Comparison of ENCODE assay signal across 20 cellular contexts in the genomic region with DNA sequence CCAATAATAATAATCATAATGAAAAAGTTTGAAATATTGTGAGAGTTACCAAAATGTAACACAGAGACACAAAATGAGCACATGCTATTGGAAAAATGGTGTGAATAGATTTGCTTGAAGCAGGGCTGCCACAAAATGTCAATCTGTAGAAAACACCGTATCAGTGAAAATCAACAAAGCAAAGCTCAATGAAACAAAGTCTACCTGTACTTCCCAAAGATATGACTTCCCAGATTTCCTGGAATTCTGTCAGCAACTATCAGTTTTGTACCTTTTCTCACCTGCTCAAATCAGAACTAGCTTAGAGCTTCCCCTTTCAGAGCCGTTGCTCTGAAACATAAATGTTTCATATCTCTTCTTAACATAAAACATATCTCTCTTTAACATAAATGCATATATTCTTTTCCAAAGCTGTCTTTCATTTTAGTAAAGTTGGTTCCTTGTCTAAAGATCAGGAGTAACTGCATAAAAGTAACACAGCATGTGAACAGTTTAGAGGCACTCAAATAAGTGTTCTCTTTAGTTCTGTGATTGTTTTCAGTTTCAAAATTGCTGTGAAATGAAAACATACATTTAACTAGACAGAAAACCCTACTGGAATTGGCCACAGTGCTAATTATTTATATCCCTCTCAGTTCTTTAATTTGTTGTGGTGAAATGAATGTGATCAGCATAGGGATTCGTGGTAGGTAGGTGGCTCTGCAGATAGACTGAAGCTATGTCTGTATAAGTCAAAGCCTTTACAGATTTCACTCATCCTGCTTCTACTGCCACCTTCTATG.
DNase-seq lines count a peak whose midpoint lies in the region; ATAC-seq and TF ChIP-seq lines count a peak whose summit lies in the region.
"Had no signal": no experiment of that assay in that cellular context is flagged by ENCODE, and none has a peak within 500 bp of the region (broad histone marks: within the 10 kb centered on the region; RNA-seq: fewer than 3 reads in every experiment).

No MANE protein-coding gene starts in this region.

- no peaks in the 10 kb centered on the region for H3K36me3 Mint-ChIP-seq in activated CD4-positive, alpha-beta memory T cell treated with anti-CD3 and anti-CD28 coated beads, Interleukin-2, amount 10 ng/mL, durations not matched to agents 7 days and 5 days (ENCODE audit: low read depth)

- POLR2A ChIA-PET in activated CD4-positive, alpha-beta memory T cell treated with anti-CD3 and anti-CD28 coated beads, Interleukin-2, amount 10 ng/mL, durations not matched to agents 7 days and 5 days (lab: Charles Lee), result no interaction called here

- CTCF ChIA-PET in activated CD4-positive, alpha-beta memory T cell treated with anti-CD3 and anti-CD28 coated beads, Interleukin-2, amount 10 ng/mL, durations not matched to agents 7 days and 5 days (lab: Charles Lee), result no interaction called here

- no peaks in the 10 kb centered on the region for H3K4me1 Mint-ChIP-seq in activated CD4-positive, alpha-beta memory T cell treated with anti-CD3 and anti-CD28 coated beads, Interleukin-2, amount 10 ng/mL, durations not matched to agents 7 days and 5 days

- H3K4me3 Mint-ChIP-seq in activated CD4-positive, alpha-beta memory T cell treated with anti-CD3 and anti-CD28 coated beads, Interleukin-2, amount 10 ng/mL, durations not matched to agents 7 days and 5 days, result no peak overlapping the region
- H3K4me3 Mint-ChIP-seq: activated T-helper 1 cell treated with anti-CD3 and anti-CD28 coated beads, Interleukin-12 subunit alpha, Interleukin-12 subunit beta, Interleukin-2, Interleukin-4 antibody, amounts not matched to agents 30 ng/mL and 10 ng/mL and 1 ng/mL, durations not matched to agents 14 hours and 24 hours and 36 hours; dendritic cell treated with granulocyte-macrophage colony-stimulating factor and Interleukin-4, amounts not matched to agents 40 ng/mL and 50 ng/mL, for 4 days had no signal

- H3K27me3 Mint-ChIP-seq in activated CD4-positive, alpha-beta memory T cell treated with anti-CD3 and anti-CD28 coated beads, Interleukin-2, amount 10 ng/mL, durations not matched to agents 7 days and 5 days, result no peaks in the 10 kb centered on the region
- H3K27me3 Mint-ChIP-seq: dendritic cell treated with granulocyte-macrophage colony-stimulating factor and Interleukin-4, amounts not matched to agents 40 ng/mL and 50 ng/mL, for 4 days had no signal

- ATAC-seq in GM18511 (IDR thresholded peaks at IDR 0.05; ENCODE audit: unreplicated experiment) (peak; percentile 86), HG02884 (IDR thresholded peaks at IDR 0.05; ENCODE audit: unreplicated experiment) (peak; percentile 76), HG03521 (IDR thresholded peaks at IDR 0.05; ENCODE audit: unreplicated experiment) (peak; percentile 61), omental fat pad (ENCODE audit: low FRiP score) (no peak)
- ATAC-seq: esophagus mucosa, heart right ventricle, psoas muscle had no signal

- no peak overlapping the region for H3K27ac Mint-ChIP-seq in activated CD4-positive, alpha-beta memory T cell treated with anti-CD3 and anti-CD28 coated beads, Interleukin-2, amount 10 ng/mL, durations not matched to agents 7 days and 5 days
- H3K27ac Mint-ChIP-seq: activated T-helper 1 cell treated with anti-CD3 and anti-CD28 coated beads, Interleukin-12 subunit alpha, Interleukin-12 subunit beta, Interleukin-2, Interleukin-4 antibody, amounts not matched to agents 30 ng/mL and 10 ng/mL and 1 ng/mL, durations not matched to agents 14 hours and 24 hours and 36 hours; dendritic cell treated with granulocyte-macrophage colony-stimulating factor and Interleukin-4, amounts not matched to agents 40 ng/mL and 50 ng/mL, for 4 days had no signal

- TF ChIP-seq CTCF in GM20000 (IDR thresholded peaks at IDR 0.05; ENCODE audit: extremely low read depth, missing control alignments) (no peak), omental fat pad (IDR thresholded peaks at IDR 0.05) (no peak)

- peaks cover 7% of the 10 kb centered on the region for H3K9me3 Mint-ChIP-seq in activated CD4-positive, alpha-beta memory T cell treated with anti-CD3 and anti-CD28 coated beads, Interleukin-2, amount 10 ng/mL, durations not matched to agents 7 days and 5 days
- H3K9me3 Mint-ChIP-seq: activated T-helper 1 cell treated with anti-CD3 and anti-CD28 coated beads, Interleukin-12 subunit alpha, Interleukin-12 subunit beta, Interleukin-2, Interleukin-4 antibody, amounts not matched to agents 30 ng/mL and 10 ng/mL and 1 ng/mL, durations not matched to agents 14 hours and 24 hours and 36 hours had no signal

- DNase-seq in GM20000 (ENCODE audit: low spot score) (peak; percentile 4), NCI-H2081 (lab: John Stamatoyannopoulos, UW) (no peak), omental fat pad (ENCODE audit: low spot score) (no peak), dermis blood vessel endothelial cell (no peak)
- DNase-seq in activated CD4-positive, alpha-beta memory T cell treated with anti-CD3 and anti-CD28 coated beads, Interleukin-2, amount 10 ng/mL, durations not matched to agents 7 days and 5 days, result no peak
- DNase-seq: activated CD4-positive, alpha-beta T cell treated with anti-CD3 and anti-CD28 coated beads for 4 hours; COR-L47; heart right ventricle; kidney glomerular epithelial cell; NCI-H2081 treated with DMSO at 0.1 percent for 48 hours; NCI-H82; psoas muscle; Right ventricle myocardium superior; tibial artery had no signal
